Comparison of ENCODE assay signal across 9 cellular contexts in genomic region chr14:91369628-91370445, GRCh38. TPM values are rescaled to one million over a fixed set of nuclear protein-coding genes. Genes with fewer than 3 reads are reported as not detected.
DNase-seq lines count a peak whose midpoint lies in the region; ATAC-seq and TF ChIP-seq lines count a peak whose summit lies in the region.
"Had no signal": no experiment of that assay in that cellular context is flagged by ENCODE, and none has a peak within 500 bp of the region (broad histone marks: within the 10 kb centered on the region; RNA-seq: fewer than 3 reads in every experiment).

No MANE protein-coding gene starts in this region.

- no peak overlapping the region for H3K27ac ChIP-seq in endodermal cell (ENCODE audit: low read depth, low read length)
- H3K27ac ChIP-seq: thoracic aorta had no signal

- intact Hi-C loops in left ventricle myocardium superior (cut with micrococcal nuclease) = no loop called here

- H3K4me1 ChIP-seq in endodermal cell (ENCODE audit: control insufficient read depth, insufficient read depth, low read length) = no peaks in the 10 kb centered on the region

- no peak overlapping the region for H3K4me3 Mint-ChIP-seq in endodermal cell

- H3K36me3 Mint-ChIP-seq in endodermal cell (ENCODE audit: low read depth) = no peaks in the 10 kb centered on the region

- DNase-seq in NCI-H1417 (lab: John Stamatoyannopoulos, UW) = peak; percentile 48 to 96 (median 67)
- no peak for DNase-seq in NCI-H1417 treated with DMSO at 0.1 percent for 48 hours (lab: John Stamatoyannopoulos, UW)
- peak; percentile 57 for DNase-seq in SK-MEL-5 (ENCODE audit: low read depth, low spot score)
- DNase-seq in endodermal cell = no peak
- DNase-seq in stimulated activated naive CD4-positive, alpha-beta T cell treated with Interleukin-2 at 50 U/mL for 16 hours (lab: John Stamatoyannopoulos, UW) = peak; percentile 66
- DNase-seq in UCSD-AML1 (lab: John Stamatoyannopoulos, UW; ENCODE audit: unreplicated experiment) = no peak
- DNase-seq in left ventricle myocardium superior = no peak
- no peak for DNase-seq in cerebellum (ENCODE audit: low spot score)

- peak overlapping the region; percentile 52 for H3K27ac Mint-ChIP-seq in endodermal cell

- in situ Hi-C loops in SK-MEL-5 (cut with HindIII; ENCODE audit: low pct_unique_long_range_greater_than_20kb, low sequenced_read_pairs) = no loop called here

- WGBS in endodermal cell (ENCODE audit: insufficient coverage in 1 of 2, insufficient read length in 1 of 2), 2 experiments = 91% methylated on average over 11 to 24 of the region's 24 CpGs

- no peak overlapping the region for H3K9ac ChIP-seq in endodermal cell (ENCODE audit: extremely low read depth, low read length, poor library complexity, severe bottlenecking)

- TF ChIP-seq CTCF in endodermal cell (conservative IDR thresholded peaks at IDR 0.05) = no peak

- H3K36me3 ChIP-seq in endodermal cell (ENCODE audit: control insufficient read depth, insufficient read depth, low read length) = no peaks in the 10 kb centered on the region
- H3K36me3 ChIP-seq: thoracic aorta had no signal

- H3K4me3 ChIP-seq in endodermal cell (ENCODE audit: low read length) = no peak overlapping the region
- H3K4me3 ChIP-seq: thoracic aorta had no signal

- H3K27me3 Mint-ChIP-seq in endodermal cell (ENCODE audit: insufficient read depth) = no peaks in the 10 kb centered on the region

- H3K9me3 Mint-ChIP-seq in endodermal cell = no peaks in the 10 kb centered on the region

- ATAC-seq in left ventricle myocardium superior = no peak

- no peaks in the 10 kb centered on the region for H3K27me3 ChIP-seq in endodermal cell (ENCODE audit: control insufficient read depth, insufficient read depth, low read length, poor library complexity, severe bottlenecking)

- peaks cover 51% of the 10 kb centered on the region for H3K4me1 Mint-ChIP-seq in endodermal cell

- H3K9me3 ChIP-seq in endodermal cell (ENCODE audit: control insufficient read depth, low read length) = no peaks in the 10 kb centered on the region
- H3K9me3 ChIP-seq: thoracic aorta had no signal

RNA-seq across cellular contexts. Expression of gene CCDC88C, which starts 47.8 kb away (rescaled TPM):
- 4.6 and 6.4 TPM in 2 replicates for total RNA-seq in SK-MEL-5 (2014; rRNA removed; shearing (Covaris generic))
- polyA plus RNA-seq in SK-MEL-5 (2015; cell fraction: cytosol; rRNA removed) = 4.0 and 9.7 TPM in 2 replicates
- 3.1 and 5.9 TPM in 2 replicates for polyA plus RNA-seq in SK-MEL-5 (2015; cell fraction: nucleus; rRNA removed)
- total RNA-seq in endodermal cell (10 to 100 TPM; 50.0 to 50.5 TPM), left ventricle myocardium superior (3.2 TPM), cerebellum (39.0 TPM)
- 26.5 TPM for polyA plus RNA-seq in endodermal cell (2013, experiment 1 of 2)
- polyA plus RNA-seq in endodermal cell (2013, experiment 2 of 2) = 22.2 TPM

Comparison
In these comparisons a context has a peak if more than half of its experiments do, and no peak if none do; other contexts are left out.
1. DNase-seq: peak in NCI-H1417 (3 of 3), SK-MEL-5 (single experiment) and stimulated activated naive CD4-positive, alpha-beta T cell treated with Interleukin-2 at 50 U/mL for 16 hours (single experiment); none in NCI-H1417 treated with DMSO at 0.1 percent for 48 hours (single experiment), endodermal cell (single experiment), UCSD-AML1 (single experiment), left ventricle myocardium superior (single experiment) and cerebellum (single experiment).